ENCODE assay signal across 17 cellular contexts in the genomic region with DNA sequence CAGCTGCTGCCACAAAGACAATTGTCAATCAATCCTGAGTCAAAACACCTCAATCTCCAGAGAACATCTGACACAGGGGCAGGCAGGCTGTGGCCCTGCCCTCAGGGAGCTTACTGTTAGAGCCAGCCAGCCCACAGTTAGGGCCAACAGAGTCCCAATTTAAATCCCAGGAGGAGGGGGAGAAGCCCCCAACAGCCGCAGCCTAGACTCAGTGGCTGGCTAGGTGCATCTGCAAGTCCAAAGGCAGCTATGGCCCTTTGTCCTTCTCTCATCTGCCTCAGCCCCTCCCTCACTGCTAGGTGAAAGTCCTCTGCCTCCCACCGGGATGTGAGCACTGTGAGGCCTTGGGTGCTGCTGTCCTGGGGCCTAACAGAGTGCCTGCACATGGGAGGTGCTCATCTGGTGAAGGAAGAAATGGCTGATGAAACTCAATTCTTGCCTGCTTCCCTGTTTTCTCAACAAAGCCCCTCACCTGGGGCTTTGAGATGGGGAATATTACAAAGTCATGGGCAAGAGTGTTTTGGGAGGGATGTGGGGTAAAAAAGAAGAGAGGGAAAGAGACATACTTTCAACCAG.
"Had no signal": no experiment of that assay in that cellular context is flagged by ENCODE, and none has a peak within 500 bp of the region (broad histone marks: within the 10 kb centered on the region; RNA-seq: fewer than 3 reads in every experiment).

No MANE protein-coding gene starts in this region.

- H3K4me3 Mint-ChIP-seq: activated CD4-positive, alpha-beta T cell treated with anti-CD3 and anti-CD28 coated beads, Interleukin-2, amount 10 ng/mL, durations not matched to agents 24 days and 14 days; brain; natural killer cell had no signal

- DNase-seq: activated CD4-positive, alpha-beta T cell treated with anti-CD3 and anti-CD28 coated beads, Interleukin-2, amount 10 ng/mL, durations not matched to agents 24 days and 14 days; activated CD8-positive, alpha-beta memory T cell treated with anti-CD3 and anti-CD28 coated beads for 24 hours; activated naive CD4-positive, alpha-beta T cell treated with anti-CD3 and anti-CD28 coated beads, Interleukin-2, amount 50 U/mL, for 16 hours; amniotic stem cell; cerebellar nuclear complex; dermis blood vessel endothelial cell; glutamatergic neuron; natural killer cell; occipital lobe; psoas muscle; stimulated activated CD4-positive, alpha-beta T cell treated with anti-CD3 and anti-CD28 coated beads, Interleukin-4, amount 100 ng/mL, for 1 hour; stimulated activated CD8-positive, alpha-beta memory T cell treated with anti-CD3 and anti-CD28 coated beads, Interleukin-4, amount 100 ng/mL, for 48 hours; stomach; T-helper 9 cell had no signal

- H3K27me3 ChIP-seq: esophagus muscularis mucosa, stomach, uterus had no signal

- H3K27ac Mint-ChIP-seq: activated CD4-positive, alpha-beta T cell treated with anti-CD3 and anti-CD28 coated beads, Interleukin-2, amount 10 ng/mL, durations not matched to agents 24 days and 14 days; brain had no signal

- H3K36me3 ChIP-seq: esophagus muscularis mucosa, stomach, uterus had no signal

- H3K9me3 ChIP-seq: uterus had no signal

- ATAC-seq: natural killer cell, psoas muscle had no signal

- H3K27ac ChIP-seq: esophagus muscularis mucosa, psoas muscle, stomach, uterus had no signal

- H3K36me3 Mint-ChIP-seq: brain had no signal

- H3K4me1 ChIP-seq: psoas muscle, uterus had no signal

- H3K4me3 ChIP-seq: esophagus muscularis mucosa, psoas muscle, stomach, uterus had no signal
